In genomic region chr7:27175005-27175625, GRCh38 we compare ENCODE assay signal across 8 cellular contexts. TPM values are rescaled to one million over a fixed set of nuclear protein-coding genes. Genes with fewer than 3 reads are reported as not detected.
A peak's percentile ranks its signal among the peaks of the same experiment; 100 is the strongest.
DNase-seq lines count a peak whose midpoint lies in the region; TF ChIP-seq lines count a peak whose summit lies in the region.

No MANE protein-coding gene starts in this region.

- H3K9me3 Mint-ChIP-seq in Caco-2 (ENCODE audit: unreplicated experiment) = no peaks in the 10 kb centered on the region

- CTCF ChIA-PET in Caco-2 (lab: Charles Lee) = no interaction called here
- CTCF ChIA-PET in PC-9 (lab: Charles Lee) = interaction anchor here (0.6 kb wide), 1 partner anchor 55 kb away, joined by 3 read pairs; no protein-coding TSS in a partner anchor

- in situ Hi-C loops in T47D (cut with HindIII; ENCODE audit: low pct_unique_long_range_greater_than_20kb, low sequenced_read_pairs) = no loop called here

- H3K27me3 Mint-ChIP-seq in Caco-2 (ENCODE audit: insufficient read depth, unreplicated experiment) = no peaks in the 10 kb centered on the region

- no peak for TF ChIP-seq CTCF in Caco-2 (IDR thresholded peaks at IDR 0.05; ENCODE audit: insufficient read depth in 1 of 2, low read depth in 1 of 2, low read length in 1 of 2, severe bottlenecking in 1 of 2, unreplicated experiment in 1 of 2)
- no peak for TF ChIP-seq CTCF in ovary (IDR thresholded peaks at IDR 0.05)
- no peak for TF ChIP-seq CTCF in GM20000 (IDR thresholded peaks at IDR 0.05; ENCODE audit: extremely low read depth, missing control alignments)
- no peak for TF ChIP-seq CTCF in PC-9 (conservative IDR thresholded peaks at IDR 0.05)

- peak in 1 of 2 experiments; percentile 29 for DNase-seq in Caco-2
- peak; percentile 93 to 95 for DNase-seq in T47D (ENCODE audit: low read depth in 1 of 2, low spot score in 1 of 2)
- peak in 2 of 5 donors; percentile 14 to 32 for DNase-seq in ovary
- no peak for DNase-seq in NCI-H1694 (lab: John Stamatoyannopoulos, UW)
- no peak for DNase-seq in GM20000 (ENCODE audit: low spot score)
- no peak for DNase-seq in PC-9
- no peak for DNase-seq in NCI-H1092 treated with DMSO at 0.1 percent for 48 hours (lab: John Stamatoyannopoulos, UW)

- intact Hi-C loops in Caco-2 (cut with micrococcal nuclease; ENCODE audit: unreplicated experiment) (no loop called here), ovary (cut with DNase I) (no loop called here), PC-9 (cut with micrococcal nuclease; ENCODE audit: unreplicated experiment) (no loop called here)

- POLR2A ChIA-PET in Caco-2 (lab: Charles Lee) = no interaction called here
- POLR2A ChIA-PET in PC-9 (lab: Charles Lee; ENCODE audit: unreplicated experiment) = no interaction called here

- peaks cover 18% of the 10 kb centered on the region; the same call in 1 of the 2 replicates for H3F3A ChIP-seq in PC-9 (ENCODE audit: insufficient read depth, low read depth)

- peaks cover 10% of the 10 kb centered on the region for H3K36me3 Mint-ChIP-seq in Caco-2 (ENCODE audit: insufficient read depth, unreplicated experiment)

- no peak for TF ChIP-seq EP300 in ovary (IDR thresholded peaks at IDR 0.05)

- TF ChIP-seq POLR2A in ovary (IDR thresholded peaks at IDR 0.05) = no peak

- no peak overlapping the region for H3K27ac Mint-ChIP-seq in Caco-2 (ENCODE audit: unreplicated experiment)

- peaks cover 12% of the 10 kb centered on the region for H3K4me1 ChIP-seq in Caco-2
- peaks cover 17% of the 10 kb centered on the region for H3K4me1 ChIP-seq in HUES6 (ENCODE audit: control insufficient read depth, insufficient read depth, low read length)
- H3K4me1 ChIP-seq in ovary (ENCODE audit: insufficient read depth) = peaks cover 14% of the 10 kb centered on the region
- peaks cover 11% of the 10 kb centered on the region for H3K4me1 ChIP-seq in PC-9 (replicated peaks; ENCODE audit: insufficient read depth)

- 58 to 79% (median 62%) methylated on average over 11 of the region's 11 CpGs for WGBS in ovary, 3 donors

- no peaks in the 10 kb centered on the region for H3K9me2 ChIP-seq in PC-9 (ENCODE audit: insufficient read depth)

- no peak overlapping the region for H3K4me3 ChIP-seq in Caco-2 (ENCODE audit: low read depth, low read length)
- H3K4me3 ChIP-seq in HUES6 (ENCODE audit: low read depth, low read length) = peak overlapping the region; percentile 48; the same call in 1 of the 2 replicates
- peak overlapping the region; percentile 53 for H3K4me3 ChIP-seq in ovary
- no peak overlapping the region for H3K4me3 ChIP-seq in PC-9

- no peaks in the 10 kb centered on the region for H4K20me1 ChIP-seq in PC-9 (ENCODE audit: insufficient read depth)

- H3K4me2 ChIP-seq in PC-9 = no peak overlapping the region

- H3K9me3 ChIP-seq in Caco-2 (no peaks in the 10 kb centered on the region), HUES6 (ENCODE audit: control insufficient read depth, insufficient read depth, low read depth, low read length) (no peaks in the 10 kb centered on the region), ovary (no peaks in the 10 kb centered on the region), PC-9 (ENCODE audit: insufficient read depth, low read depth) (no peaks in the 10 kb centered on the region)

- no peak overlapping the region for H3K27ac ChIP-seq in HUES6 (ENCODE audit: low read depth, low read length)
- H3K27ac ChIP-seq in ovary = no peak overlapping the region
- no peak overlapping the region for H3K27ac ChIP-seq in PC-9

- H3K27me3 ChIP-seq in Caco-2 (replicated peaks; ENCODE audit: control insufficient read depth, insufficient read depth, low read length) (peaks cover 2% of the 10 kb centered on the region), HUES6 (ENCODE audit: control insufficient read depth, insufficient read depth, low read length) (peaks cover 100% of the 10 kb centered on the region), ovary (peaks cover 15% of the 10 kb centered on the region), PC-9 (ENCODE audit: insufficient read depth, low read depth) (no peaks in the 10 kb centered on the region)

- H3K4me3 Mint-ChIP-seq in Caco-2 (ENCODE audit: unreplicated experiment) = peak overlapping the region; percentile 74

- H3K79me2 ChIP-seq in PC-9 (ENCODE audit: low read depth) = no peaks in the 10 kb centered on the region

- no peaks in the 10 kb centered on the region for H3K36me3 ChIP-seq in Caco-2 (ENCODE audit: control insufficient read depth, insufficient read depth, low read length)
- H3K36me3 ChIP-seq in HUES6 (ENCODE audit: control insufficient read depth, insufficient read depth, low read length) = no peaks in the 10 kb centered on the region
- H3K36me3 ChIP-seq in ovary = no peaks in the 10 kb centered on the region
- no peaks in the 10 kb centered on the region for H3K36me3 ChIP-seq in PC-9 (ENCODE audit: low read depth)

- H3K4me1 Mint-ChIP-seq in Caco-2 (ENCODE audit: low read depth, unreplicated experiment) = peaks cover 11% of the 10 kb centered on the region

- no TSS peak for BruUV-seq in Caco-2 (replicated peaks; lab: Mats Ljungman, UMichigan)
- BruUV-seq in PC-9 (replicated peaks; lab: Mats Ljungman, UMichigan) = no TSS peak

- H3K9ac ChIP-seq in HUES6 (ENCODE audit: low read length) = peak overlapping the region; percentile 68

- no peak overlapping the region for H2AFZ ChIP-seq in PC-9

RNA-seq across cellular contexts. Expression of gene HOXA10, which starts 1.0 kb away (rescaled TPM):
- total RNA-seq in Caco-2 (2022) (7.8 and 9.5 TPM in 2 replicates), ovary (1 to 10 TPM in 3 of 7 donors, under 1 TPM in 3, not detected in 1; 0.25 to 2.0 (median 0.91) TPM), PC-9 (2021) (not detected in 2 replicates)
- 1 to 10 TPM in 1 of 2 donors, under 1 TPM in 1; 0.34 to 2.8 TPM for polyA plus RNA-seq in ovary

RNA-seq across cellular contexts. Expression of gene HOXA9, which starts 9.8 kb away (rescaled TPM):
- total RNA-seq in Caco-2 (2022) (14.4 and 16.7 TPM in 2 replicates), ovary (1 to 10 TPM in 1 of 7 donors, under 1 TPM in 5, not detected in 1; 0.12 to 1.0 (median 0.57) TPM), PC-9 (2021) (1.9 and 2.5 TPM in 2 replicates)
- polyA plus RNA-seq in ovary = 1 to 10 TPM in 1 of 2 donors, under 1 TPM in 1; 0.22 to 2.5 TPM

RNA-seq across cellular contexts. Expression of gene HOXA11, which starts 9.9 kb away (rescaled TPM):
- 0.53 and 0.73 TPM in 2 replicates for total RNA-seq in Caco-2 (2022)
- 1 to 10 TPM in 3 of 7 donors, under 1 TPM in 1, not detected in 3; 0.23 to 2.0 (median 1.5) TPM for total RNA-seq in ovary
- under 1 TPM; 0.11 to 0.65 TPM for polyA plus RNA-seq in ovary
- 0.26 and 0.43 TPM in 2 replicates for total RNA-seq in PC-9 (2021)

RNA-seq across cellular contexts. Expression of gene HOXA7, which starts 18.6 kb away (rescaled TPM):
- total RNA-seq in Caco-2 (2022) (19.7 and 19.9 TPM in 2 replicates), ovary (1 to 10 TPM in 3 of 7 donors, under 1 TPM in 4; 0.23 to 4.5 (median 0.75) TPM), PC-9 (2021) (not detected in 2 replicates)
- 1 to 10 TPM in 1 of 2 donors, under 1 TPM in 1; 0.53 to 4.1 TPM for polyA plus RNA-seq in ovary

RNA-seq across cellular contexts. Expression of gene HOXA3, which starts 22.7 kb away (rescaled TPM):
- total RNA-seq in Caco-2 (2022) (19.9 and 22.6 TPM in 2 replicates), ovary (10 to 100 TPM in 2 of 7 donors, 1 to 10 TPM in 3, under 1 TPM in 2; 0.36 to 50.9 (median 1.3) TPM), PC-9 (2021) (50.5 and 53.1 TPM in 2 replicates)
- 1 to 10 TPM; 2.3 to 3.4 TPM for polyA plus RNA-seq in ovary

Comparison
In these comparisons a context has a peak if more than half of its experiments do, and no peak if none do; other contexts are left out.
1. DNase-seq: peak in T47D (2 of 2); none in NCI-H1694 (single experiment), GM20000 (single experiment), PC-9 (0 of 2) and NCI-H1092 treated with DMSO at 0.1 percent for 48 hours (single experiment).
2. H3K4me3 ChIP-seq: peak in HUES6 (single experiment) and ovary (single experiment); none in Caco-2 (single experiment) and PC-9 (single experiment).